8 cellular contexts compared by ENCODE assay signal in genomic region chr13:26557393-26558073, GRCh38. TPM values are rescaled to one million over a fixed set of nuclear protein-coding genes. Genes with fewer than 3 reads are reported as not detected.
DNase-seq lines count a peak whose midpoint lies in the region; ATAC-seq, FAIRE-seq and TF ChIP-seq lines count a peak whose summit lies in the region.

A gene with protein sequence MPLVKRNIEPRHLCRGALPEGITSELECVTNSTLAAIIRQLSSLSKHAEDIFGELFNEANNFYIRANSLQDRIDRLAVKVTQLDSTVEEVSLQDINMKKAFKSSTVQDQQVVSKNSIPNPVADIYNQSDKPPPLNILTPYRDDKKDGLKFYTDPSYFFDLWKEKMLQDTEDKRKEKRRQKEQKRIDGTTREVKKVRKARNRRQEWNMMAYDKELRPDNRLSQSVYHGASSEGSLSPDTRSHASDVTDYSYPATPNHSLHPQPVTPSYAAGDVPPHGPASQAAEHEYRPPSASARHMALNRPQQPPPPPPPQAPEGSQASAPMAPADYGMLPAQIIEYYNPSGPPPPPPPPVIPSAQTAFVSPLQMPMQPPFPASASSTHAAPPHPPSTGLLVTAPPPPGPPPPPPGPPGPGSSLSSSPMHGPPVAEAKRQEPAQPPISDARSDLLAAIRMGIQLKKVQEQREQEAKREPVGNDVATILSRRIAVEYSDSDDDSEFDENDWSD (plus strand): TSS chr13:26557683. CDS start chr13:26642271, 84,588 bp downstream.

- peaks cover 30% of the 10 kb centered on the region for H3K4me1 ChIP-seq in osteoblast (ENCODE audit: insufficient read depth, low read length)

- peaks cover 2% of the 10 kb centered on the region for H3K9me3 ChIP-seq in osteoblast (ENCODE audit: low read depth, low read length)

- DNase-seq in DMS153 (lab: John Stamatoyannopoulos, UW) (peak; percentile 88), HuH-7.5 (ENCODE audit: low spot score) (peak; percentile 87), OCI-M2 (lab: John Stamatoyannopoulos, UW; ENCODE audit: unreplicated experiment) (peak; percentile 45), cardiac septum (ENCODE audit: low spot score) (peak; percentile 93), osteoblast (ENCODE audit: insufficient read length, low spot score, missing footprints) (peak; percentile 100), urothelium cell line (ENCODE audit: low spot score) (peak; percentile 96)

- ATAC-seq in GM21619 (IDR thresholded peaks at IDR 0.05; ENCODE audit: unreplicated experiment) = peak; percentile 97

- peak; percentile 13 for FAIRE-seq in urothelium cell line (lab: Jason Lieb, UNC)

- peaks cover 24% of the 10 kb centered on the region for H3K27me3 ChIP-seq in osteoblast (ENCODE audit: insufficient read depth, low read length)

- peak within 1 kb of the TSS; percentile 80 for H2AFZ ChIP-seq in osteoblast (ENCODE audit: low read length)

- peaks cover 14% of the 10 kb centered on the region for H4K20me1 ChIP-seq in osteoblast (ENCODE audit: insufficient read depth, low read length)

- peak within 1 kb of the TSS; percentile 82 for H3K4me3 ChIP-seq in osteoblast (ENCODE audit: insufficient read depth, low read length)

- no peak within 1 kb of the TSS for H3K27ac ChIP-seq in adipose tissue (ENCODE audit: low read depth, low read length)
- H3K27ac ChIP-seq in osteoblast (ENCODE audit: low read depth, low read length) = no peak within 1 kb of the TSS

- intact Hi-C loops in cardiac septum (cut with DNase I) = no loop called here

- no peak for TF ChIP-seq CTCF in osteoblast (IDR thresholded peaks at IDR 0.05; ENCODE audit: extremely low read depth, low read depth, low read length)

- H3K79me2 ChIP-seq in osteoblast (ENCODE audit: insufficient read depth, low read length) = peaks cover 42% of the 10 kb centered on the region

- 0 to 1% (median 0%) methylated on average over 41 to 94 of the region's 94 CpGs for WGBS in adipose tissue, 3 donors

- H3K36me3 ChIP-seq in osteoblast (ENCODE audit: insufficient read depth, low read length) = no peaks in the 10 kb centered on the region

- peak within 1 kb of the TSS; percentile 86 for H3K4me2 ChIP-seq in osteoblast (ENCODE audit: insufficient read depth, low read length)

RNA-seq across cellular contexts. Expression of the gene that starts here (rescaled TPM):
- 10 to 100 TPM in 2 of 3 donors, 1 to 10 TPM in 1; 3.8 to 45.7 (median 17.8) TPM for polyA plus RNA-seq in adipose tissue
- total RNA-seq in cardiac septum (7.4 TPM), osteoblast (23.5 and 34.2 TPM in 2 replicates)

Comparison
In these comparisons a context has a peak if more than half of its experiments do, and no peak if none do; other contexts are left out.
1. DNase-seq: peak in every context shown above with its lines; median percentile 100 in osteoblast; 96 in urothelium cell line; 93 in cardiac septum; 88 in DMS153; 87 in HuH-7.5; 45 in OCI-M2.